ENCODE assay signal across 1 cellular context in genomic region chr1:111450185-111450584, GRCh38.
TF ChIP-seq lines count a peak whose summit lies in the region.

No MANE protein-coding gene starts in this region.

TF ChIP-seq in K562, 482 proteins besides CTCF, POLR2A, EP300 and RAD21:
- TF ChIP-seq FOXJ2 (tag; IDR thresholded peaks at IDR 0.05) (peak; percentile 75; the same call in 1 of the 2 replicates), ZNF316 (IDR thresholded peaks at IDR 0.05) (peak; percentile 79), PML (IDR thresholded peaks at IDR 0.05; ENCODE audit: low read length) (0 out of 2 replicates have a peak, but pooled peaks have one; percentile 11), CBX3 (IDR thresholded peaks at IDR 0.05; ENCODE audit: borderline replicate concordance in 1 of 2, low read length in 2 of 2) (peak in 1 of 2 experiments; percentile 78; a peak in 1 of 3 replicates), TRIM24 (IDR thresholded peaks at IDR 0.05) (peak in 1 of 2 experiments; percentile 56; a peak in 2 of 4 replicates), E2F1 (CRISPR knock-in tag; IDR thresholded peaks at IDR 0.05) (no peak)
TF ChIP-seq in K562: peak in this region for 5.
